Comparison of ENCODE assay signal across 1 cellular context in genomic region chr20:48697845-48698491, GRCh38.
TF ChIP-seq lines count a peak whose summit lies in the region.

No MANE protein-coding gene starts in this region.

TF ChIP-seq in Ishikawa, 13 proteins besides CTCF, POLR2A, EP300 and RAD21 (continued from another document):
- TF ChIP-seq, protein P1, sequence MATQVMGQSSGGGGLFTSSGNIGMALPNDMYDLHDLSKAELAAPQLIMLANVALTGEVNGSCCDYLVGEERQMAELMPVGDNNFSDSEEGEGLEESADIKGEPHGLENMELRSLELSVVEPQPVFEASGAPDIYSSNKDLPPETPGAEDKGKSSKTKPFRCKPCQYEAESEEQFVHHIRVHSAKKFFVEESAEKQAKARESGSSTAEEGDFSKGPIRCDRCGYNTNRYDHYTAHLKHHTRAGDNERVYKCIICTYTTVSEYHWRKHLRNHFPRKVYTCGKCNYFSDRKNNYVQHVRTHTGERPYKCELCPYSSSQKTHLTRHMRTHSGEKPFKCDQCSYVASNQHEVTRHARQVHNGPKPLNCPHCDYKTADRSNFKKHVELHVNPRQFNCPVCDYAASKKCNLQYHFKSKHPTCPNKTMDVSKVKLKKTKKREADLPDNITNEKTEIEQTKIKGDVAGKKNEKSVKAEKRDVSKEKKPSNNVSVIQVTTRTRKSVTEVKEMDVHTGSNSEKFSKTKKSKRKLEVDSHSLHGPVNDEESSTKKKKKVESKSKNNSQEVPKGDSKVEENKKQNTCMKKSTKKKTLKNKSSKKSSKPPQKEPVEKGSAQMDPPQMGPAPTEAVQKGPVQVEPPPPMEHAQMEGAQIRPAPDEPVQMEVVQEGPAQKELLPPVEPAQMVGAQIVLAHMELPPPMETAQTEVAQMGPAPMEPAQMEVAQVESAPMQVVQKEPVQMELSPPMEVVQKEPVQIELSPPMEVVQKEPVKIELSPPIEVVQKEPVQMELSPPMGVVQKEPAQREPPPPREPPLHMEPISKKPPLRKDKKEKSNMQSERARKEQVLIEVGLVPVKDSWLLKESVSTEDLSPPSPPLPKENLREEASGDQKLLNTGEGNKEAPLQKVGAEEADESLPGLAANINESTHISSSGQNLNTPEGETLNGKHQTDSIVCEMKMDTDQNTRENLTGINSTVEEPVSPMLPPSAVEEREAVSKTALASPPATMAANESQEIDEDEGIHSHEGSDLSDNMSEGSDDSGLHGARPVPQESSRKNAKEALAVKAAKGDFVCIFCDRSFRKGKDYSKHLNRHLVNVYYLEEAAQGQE (IDR thresholded peaks at IDR 0.05; ENCODE audit: low read depth): no peak
- TF ChIP-seq TEAD4 (IDR thresholded peaks at IDR 0.05): peak; percentile 32; the same call in 1 of the 2 replicates
- TF ChIP-seq CEBPB (IDR thresholded peaks at IDR 0.05): peak; percentile 93
- TF ChIP-seq, protein P2, sequence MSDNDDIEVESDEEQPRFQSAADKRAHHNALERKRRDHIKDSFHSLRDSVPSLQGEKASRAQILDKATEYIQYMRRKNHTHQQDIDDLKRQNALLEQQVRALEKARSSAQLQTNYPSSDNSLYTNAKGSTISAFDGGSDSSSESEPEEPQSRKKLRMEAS (IDR thresholded peaks at IDR 0.05): no peak
- no peak for TF ChIP-seq EGR1 (IDR thresholded peaks at IDR 0.05)
- TF ChIP-seq TAF1 (IDR thresholded peaks at IDR 0.05; ENCODE audit: low read depth): no peak
- peak; percentile 84 for TF ChIP-seq NFIC (IDR thresholded peaks at IDR 0.05)
- no peak for TF ChIP-seq YY1 (IDR thresholded peaks at IDR 0.05; ENCODE audit: low read depth)
